18 cellular contexts compared by ENCODE assay signal in genomic region chr2:191417746-191418145, GRCh38.
DNase-seq lines count a peak whose midpoint lies in the region; ATAC-seq and TF ChIP-seq lines count a peak whose summit lies in the region.
"Had no signal": no experiment of that assay in that cellular context is flagged by ENCODE, and none has a peak within 500 bp of the region (broad histone marks: within the 10 kb centered on the region; RNA-seq: fewer than 3 reads in every experiment).

No MANE protein-coding gene starts in this region.

- H3K4me3 Mint-ChIP-seq in WTC11: no peak overlapping the region
- H3K4me3 Mint-ChIP-seq: CD8-positive, alpha-beta memory T cell had no signal

- H3K36me3 Mint-ChIP-seq in WTC11: peaks cover 40% of the 10 kb centered on the region
- H3K36me3 Mint-ChIP-seq: CD8-positive, alpha-beta memory T cell had no signal

- no peak overlapping the region for H3K4me2 ChIP-seq in fibroblast of lung (ENCODE audit: extremely low read depth, insufficient read depth, low read length)
- H3K4me2 ChIP-seq in mesenchymal stem cell (ENCODE audit: low read length, poor library complexity, severe bottlenecking): no peak overlapping the region
- H3K4me2 ChIP-seq in Karpas-422 (ENCODE audit: low read depth, low read length, poor library complexity, severe bottlenecking): no peak overlapping the region
- H3K4me2 ChIP-seq: BLaER1 treated with 17β-estradiol and CSF1 and Interleukin-3, amounts not matched to agents 10 nM and 100 nM; SK-N-SH had no signal

- H4K91ac ChIP-seq in mesenchymal stem cell (ENCODE audit: low read length): no peak overlapping the region

- H3K27me3 ChIP-seq in fibroblast of lung (ENCODE audit: control insufficient read depth, insufficient read depth, low read length) (no peaks in the 10 kb centered on the region), mesenchymal stem cell (ENCODE audit: control insufficient read depth in 1 of 2, insufficient read depth in 1 of 2, low read length in 2 of 2) (no peaks in the 10 kb centered on the region), transverse colon (no peaks in the 10 kb centered on the region), Karpas-422 (ENCODE audit: low read length) (no peaks in the 10 kb centered on the region)
- H3K27me3 ChIP-seq: BLaER1 treated with 17β-estradiol and CSF1 and Interleukin-3, amounts not matched to agents 10 nM and 100 nM had no signal

- DNase-seq in HT-29 (ENCODE audit: low spot score): peak; percentile 16
- DNase-seq in fibroblast of lung (ENCODE audit: low read depth in 2 of 2): no peak
- peak; percentile 8 for DNase-seq in mesenchymal stem cell
- peak; percentile 56 for DNase-seq in transverse colon
- DNase-seq in WTC11 (ENCODE audit: low spot score): no peak
- no peak for DNase-seq in iPS-NIHi7 (ENCODE audit: extremely low spot score)
- no peak for DNase-seq in Karpas-422
- DNase-seq: CD8-positive, alpha-beta memory T cell; DMS79 treated with DMSO at 0.1 percent for 48 hours; H7; NCI-H1105 treated with DMSO at 0.1 percent for 48 hours; NCI-H1694; NCI-H2081 treated with DMSO at 0.1 percent for 48 hours; NCI-H748 treated with DMSO at 0.1 percent for 48 hours; SHP77 treated with DMSO at 0.1 percent for 48 hours; SK-N-SH had no signal

- intact Hi-C loops in transverse colon (cut with DNase I; ENCODE audit: low total_unique reads): no loop called here

- no peaks in the 10 kb centered on the region for H3K9me3 Mint-ChIP-seq in WTC11
- H3K9me3 Mint-ChIP-seq: CD8-positive, alpha-beta memory T cell had no signal

- in situ Hi-C loops in transverse colon (cut with MboI; ENCODE audit: low pct_ligation_motif_present in 1 of 4, low pct_unique_long_range_greater_than_20kb in 1 of 4, low sequenced_read_pairs in 3 of 4): no loop called here

- H3K9me2 ChIP-seq in Karpas-422 (replicated peaks; ENCODE audit: insufficient read depth, low read length): no peaks in the 10 kb centered on the region
- H3K9me2 ChIP-seq: SK-N-SH had no signal

- no peaks in the 10 kb centered on the region for H3K4me1 Mint-ChIP-seq in WTC11

- H3K79me2 ChIP-seq in fibroblast of lung (ENCODE audit: control insufficient read depth, insufficient read depth, low read length): no peaks in the 10 kb centered on the region
- H3K79me2 ChIP-seq in Karpas-422 (ENCODE audit: low read length): no peaks in the 10 kb centered on the region

- no peaks in the 10 kb centered on the region for H3K9me3 ChIP-seq in fibroblast of lung (ENCODE audit: control insufficient read depth, insufficient read depth, low read depth, low read length)
- H3K9me3 ChIP-seq in mesenchymal stem cell (ENCODE audit: control insufficient read depth, low read length): no peaks in the 10 kb centered on the region
- H3K9me3 ChIP-seq in transverse colon: no peaks in the 10 kb centered on the region
- no peaks in the 10 kb centered on the region for H3K9me3 ChIP-seq in Karpas-422 (ENCODE audit: low read length)
- H3K9me3 ChIP-seq: BLaER1 treated with 17β-estradiol and CSF1 and Interleukin-3, amounts not matched to agents 10 nM and 100 nM; SK-N-SH had no signal

- TF ChIP-seq CTCF in fibroblast of lung (conservative IDR thresholded peaks at IDR 0.05 in 1 of 2, IDR thresholded peaks at IDR 0.05 in 1 of 2; ENCODE audit: low read depth in 1 of 2, low read length in 2 of 2) (no peak), transverse colon (IDR thresholded peaks at IDR 0.05) (no peak), WTC11 (IDR thresholded peaks at IDR 0.05) (no peak)

- H3K23ac ChIP-seq in mesenchymal stem cell (ENCODE audit: low read length in 2 of 2): peak overlapping the region in 1 of 2 experiments; percentile 59

- no peaks in the 10 kb centered on the region for H4K20me1 ChIP-seq in fibroblast of lung (ENCODE audit: control insufficient read depth, extremely low read depth, insufficient read depth, low read length)
- H4K20me1 ChIP-seq in Karpas-422 (ENCODE audit: insufficient read depth, low read depth, low read length): no peaks in the 10 kb centered on the region
- H4K20me1 ChIP-seq: BLaER1 treated with 17β-estradiol and CSF1 and Interleukin-3, amounts not matched to agents 10 nM and 100 nM had no signal

- H3K4me1 ChIP-seq in fibroblast of lung (ENCODE audit: control insufficient read depth, extremely low read depth, insufficient read depth, low read length) (peaks cover 3% of the 10 kb centered on the region), mesenchymal stem cell (ENCODE audit: control insufficient read depth, insufficient read depth, low read depth, low read length) (no peaks in the 10 kb centered on the region), transverse colon (peaks cover 3 to 10% (median 7%) of the 10 kb centered on the region in 4 donors), Karpas-422 (ENCODE audit: low read length) (no peaks in the 10 kb centered on the region)
- H3K4me1 ChIP-seq: BLaER1 treated with 17β-estradiol and CSF1 and Interleukin-3, amounts not matched to agents 10 nM and 100 nM had no signal

- POLR2A ChIA-PET in WTC11 (lab: Charles Lee): no interaction called here

- TF ChIP-seq POLR2A in transverse colon (IDR thresholded peaks at IDR 0.05): no peak

- H3K27me3 Mint-ChIP-seq in WTC11 (ENCODE audit: low read depth): no peaks in the 10 kb centered on the region

- no peak overlapping the region for H3K9ac ChIP-seq in fibroblast of lung (ENCODE audit: insufficient read depth, low read length)
- no peak overlapping the region for H3K9ac ChIP-seq in mesenchymal stem cell (ENCODE audit: low read length)
- no peak overlapping the region for H3K9ac ChIP-seq in Karpas-422 (ENCODE audit: low read length)
- H3K9ac ChIP-seq: BLaER1 treated with 17β-estradiol and CSF1 and Interleukin-3, amounts not matched to agents 10 nM and 100 nM; SK-N-SH had no signal

- H2BK5ac ChIP-seq in mesenchymal stem cell (ENCODE audit: low read depth, low read length, poor library complexity, severe bottlenecking): no peak overlapping the region

- no peak overlapping the region for H3K27ac Mint-ChIP-seq in WTC11
- H3K27ac Mint-ChIP-seq: CD8-positive, alpha-beta memory T cell had no signal

- H3K4ac ChIP-seq in mesenchymal stem cell (ENCODE audit: low read depth in 1 of 2, low read length in 2 of 2): no peak overlapping the region

- peaks cover 5% of the 10 kb centered on the region for H3K79me1 ChIP-seq in mesenchymal stem cell (replicated peaks; ENCODE audit: low read length, poor library complexity, severe bottlenecking)

- H2BK12ac ChIP-seq in mesenchymal stem cell (ENCODE audit: low read length in 2 of 2): no peak overlapping the region

- 97% methylated on average over 6 of the region's 7 CpGs for WGBS in mesenchymal stem cell
- WGBS in transverse colon (ENCODE audit: low coverage in 1 of 2), 2 donors: 69% methylated on average over 7 of the region's 7 CpGs; no CpG with 5 or more reads in 1 of the 2 donors

- no peak overlapping the region for H2BK15ac ChIP-seq in mesenchymal stem cell (ENCODE audit: low read depth, poor library complexity, severe bottlenecking)

- no peak overlapping the region for H3K18ac ChIP-seq in mesenchymal stem cell (ENCODE audit: low read depth in 1 of 2, low read length in 2 of 2)

- no peak for TF ChIP-seq EP300 in transverse colon (IDR thresholded peaks at IDR 0.05; ENCODE audit: low read depth)

- CTCF ChIA-PET in WTC11 (lab: Charles Lee): interaction anchor here (0.5 kb wide), 1 partner anchor 93 kb away, joined by 3 read pairs; no protein-coding TSS in a partner anchor

- ATAC-seq in WTC11: no peak
- ATAC-seq: K562 had no signal

- H4K8ac ChIP-seq in mesenchymal stem cell (ENCODE audit: low read length): no peak overlapping the region

- H2AFZ ChIP-seq in fibroblast of lung (ENCODE audit: low read length) (no peak overlapping the region), mesenchymal stem cell (ENCODE audit: low read depth, low read length) (no peak overlapping the region), Karpas-422 (ENCODE audit: low read length) (no peak overlapping the region)

- peak overlapping the region; percentile 35 for H3K27ac ChIP-seq in fibroblast of lung (ENCODE audit: insufficient read depth, low read length)
- H3K27ac ChIP-seq in mesenchymal stem cell (ENCODE audit: low read length, poor library complexity, severe bottlenecking): no peak overlapping the region
- H3K27ac ChIP-seq in transverse colon: peak overlapping the region; percentile 78 to 82 (median 78)
- no peak overlapping the region for H3K27ac ChIP-seq in Karpas-422 (ENCODE audit: low read length)
- H3K27ac ChIP-seq: BLaER1 treated with 17β-estradiol and CSF1 and Interleukin-3, amounts not matched to agents 10 nM and 100 nM had no signal

- H3K14ac ChIP-seq in mesenchymal stem cell (ENCODE audit: low read length in 2 of 2): no peak overlapping the region

- no peak overlapping the region for H3K4me3 ChIP-seq in fibroblast of lung (replicated peaks in 1 of 4; ENCODE audit: control extremely low read depth in 1 of 4, insufficient read depth in 1 of 4, low read depth in 3 of 4, low read length in 4 of 4)
- H3K4me3 ChIP-seq in mesenchymal stem cell (ENCODE audit: insufficient read depth in 1 of 2, low read depth in 1 of 2, low read length in 2 of 2): no peak overlapping the region
- no peak overlapping the region for H3K4me3 ChIP-seq in transverse colon
- H3K4me3 ChIP-seq in Karpas-422 (ENCODE audit: low read length): no peak overlapping the region
- H3K4me3 ChIP-seq: BLaER1 treated with 17β-estradiol and CSF1 and Interleukin-3, amounts not matched to agents 10 nM and 100 nM; K562 had no signal

- no peak overlapping the region for H2AK5ac ChIP-seq in mesenchymal stem cell (ENCODE audit: low read length, severe bottlenecking)

- H2BK120ac ChIP-seq in mesenchymal stem cell (ENCODE audit: low read depth, low read length): no peak overlapping the region

- H3K36me3 ChIP-seq in fibroblast of lung (ENCODE audit: control insufficient read depth, insufficient read depth, low read length): peaks cover 4% of the 10 kb centered on the region
- peaks cover 21 to 95% of the 10 kb centered on the region in 2 experiments for H3K36me3 ChIP-seq in mesenchymal stem cell (ENCODE audit: control insufficient read depth in 1 of 2, insufficient read depth in 2 of 2, low read depth in 1 of 2, low read length in 2 of 2)
- peaks cover 0 to 12% (median 0%) of the 10 kb centered on the region in 4 donors for H3K36me3 ChIP-seq in transverse colon
- H3K36me3 ChIP-seq in Karpas-422 (ENCODE audit: insufficient read depth, low read length): no peaks in the 10 kb centered on the region

TF ChIP-seq in WTC11, 78 proteins besides CTCF, POLR2A, EP300 and RAD21 (continues in another document):
- TF ChIP-seq HMGXB4 (CRISPR knock-in tag; IDR thresholded peaks at IDR 0.05): no peak

Comparison
In these comparisons a context has a peak if more than half of its experiments do, and no peak if none do; other contexts are left out.
1. DNase-seq: peak in HT-29 (single experiment), mesenchymal stem cell (single experiment) and transverse colon (single experiment); none in fibroblast of lung (0 of 2), WTC11 (single experiment), iPS-NIHi7 (single experiment) and Karpas-422 (single experiment).
2. H3K27ac ChIP-seq: peak in fibroblast of lung (single experiment) and transverse colon (4 of 4); none in mesenchymal stem cell (single experiment) and Karpas-422 (single experiment).